In the genomic region with DNA sequence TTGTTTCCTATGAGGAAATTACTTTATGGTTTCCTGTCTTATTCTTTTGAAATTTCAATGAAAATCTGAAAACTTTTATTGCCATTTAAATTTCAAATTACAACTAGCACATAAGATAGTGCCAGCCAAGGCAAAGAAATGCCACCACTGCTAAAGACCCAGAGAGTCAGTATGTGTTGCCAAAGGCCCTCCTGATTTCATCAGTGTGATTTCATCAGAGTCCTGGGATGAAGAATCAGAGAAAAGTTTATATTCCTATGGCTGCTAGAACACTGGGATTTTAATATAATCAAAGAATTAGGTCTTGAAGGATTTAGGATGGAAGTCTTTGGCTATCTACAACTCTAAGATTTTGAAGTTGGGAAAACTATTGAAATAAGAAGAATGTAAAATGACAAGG, we compare ENCODE assay signal across 1 cellular context.
TF ChIP-seq lines count a peak whose summit lies in the region.

No MANE protein-coding gene starts in this region.

TF ChIP-seq in H1, 55 proteins besides CTCF, POLR2A, EP300 and RAD21 (continued from another document):
- TF ChIP-seq, protein P1, sequence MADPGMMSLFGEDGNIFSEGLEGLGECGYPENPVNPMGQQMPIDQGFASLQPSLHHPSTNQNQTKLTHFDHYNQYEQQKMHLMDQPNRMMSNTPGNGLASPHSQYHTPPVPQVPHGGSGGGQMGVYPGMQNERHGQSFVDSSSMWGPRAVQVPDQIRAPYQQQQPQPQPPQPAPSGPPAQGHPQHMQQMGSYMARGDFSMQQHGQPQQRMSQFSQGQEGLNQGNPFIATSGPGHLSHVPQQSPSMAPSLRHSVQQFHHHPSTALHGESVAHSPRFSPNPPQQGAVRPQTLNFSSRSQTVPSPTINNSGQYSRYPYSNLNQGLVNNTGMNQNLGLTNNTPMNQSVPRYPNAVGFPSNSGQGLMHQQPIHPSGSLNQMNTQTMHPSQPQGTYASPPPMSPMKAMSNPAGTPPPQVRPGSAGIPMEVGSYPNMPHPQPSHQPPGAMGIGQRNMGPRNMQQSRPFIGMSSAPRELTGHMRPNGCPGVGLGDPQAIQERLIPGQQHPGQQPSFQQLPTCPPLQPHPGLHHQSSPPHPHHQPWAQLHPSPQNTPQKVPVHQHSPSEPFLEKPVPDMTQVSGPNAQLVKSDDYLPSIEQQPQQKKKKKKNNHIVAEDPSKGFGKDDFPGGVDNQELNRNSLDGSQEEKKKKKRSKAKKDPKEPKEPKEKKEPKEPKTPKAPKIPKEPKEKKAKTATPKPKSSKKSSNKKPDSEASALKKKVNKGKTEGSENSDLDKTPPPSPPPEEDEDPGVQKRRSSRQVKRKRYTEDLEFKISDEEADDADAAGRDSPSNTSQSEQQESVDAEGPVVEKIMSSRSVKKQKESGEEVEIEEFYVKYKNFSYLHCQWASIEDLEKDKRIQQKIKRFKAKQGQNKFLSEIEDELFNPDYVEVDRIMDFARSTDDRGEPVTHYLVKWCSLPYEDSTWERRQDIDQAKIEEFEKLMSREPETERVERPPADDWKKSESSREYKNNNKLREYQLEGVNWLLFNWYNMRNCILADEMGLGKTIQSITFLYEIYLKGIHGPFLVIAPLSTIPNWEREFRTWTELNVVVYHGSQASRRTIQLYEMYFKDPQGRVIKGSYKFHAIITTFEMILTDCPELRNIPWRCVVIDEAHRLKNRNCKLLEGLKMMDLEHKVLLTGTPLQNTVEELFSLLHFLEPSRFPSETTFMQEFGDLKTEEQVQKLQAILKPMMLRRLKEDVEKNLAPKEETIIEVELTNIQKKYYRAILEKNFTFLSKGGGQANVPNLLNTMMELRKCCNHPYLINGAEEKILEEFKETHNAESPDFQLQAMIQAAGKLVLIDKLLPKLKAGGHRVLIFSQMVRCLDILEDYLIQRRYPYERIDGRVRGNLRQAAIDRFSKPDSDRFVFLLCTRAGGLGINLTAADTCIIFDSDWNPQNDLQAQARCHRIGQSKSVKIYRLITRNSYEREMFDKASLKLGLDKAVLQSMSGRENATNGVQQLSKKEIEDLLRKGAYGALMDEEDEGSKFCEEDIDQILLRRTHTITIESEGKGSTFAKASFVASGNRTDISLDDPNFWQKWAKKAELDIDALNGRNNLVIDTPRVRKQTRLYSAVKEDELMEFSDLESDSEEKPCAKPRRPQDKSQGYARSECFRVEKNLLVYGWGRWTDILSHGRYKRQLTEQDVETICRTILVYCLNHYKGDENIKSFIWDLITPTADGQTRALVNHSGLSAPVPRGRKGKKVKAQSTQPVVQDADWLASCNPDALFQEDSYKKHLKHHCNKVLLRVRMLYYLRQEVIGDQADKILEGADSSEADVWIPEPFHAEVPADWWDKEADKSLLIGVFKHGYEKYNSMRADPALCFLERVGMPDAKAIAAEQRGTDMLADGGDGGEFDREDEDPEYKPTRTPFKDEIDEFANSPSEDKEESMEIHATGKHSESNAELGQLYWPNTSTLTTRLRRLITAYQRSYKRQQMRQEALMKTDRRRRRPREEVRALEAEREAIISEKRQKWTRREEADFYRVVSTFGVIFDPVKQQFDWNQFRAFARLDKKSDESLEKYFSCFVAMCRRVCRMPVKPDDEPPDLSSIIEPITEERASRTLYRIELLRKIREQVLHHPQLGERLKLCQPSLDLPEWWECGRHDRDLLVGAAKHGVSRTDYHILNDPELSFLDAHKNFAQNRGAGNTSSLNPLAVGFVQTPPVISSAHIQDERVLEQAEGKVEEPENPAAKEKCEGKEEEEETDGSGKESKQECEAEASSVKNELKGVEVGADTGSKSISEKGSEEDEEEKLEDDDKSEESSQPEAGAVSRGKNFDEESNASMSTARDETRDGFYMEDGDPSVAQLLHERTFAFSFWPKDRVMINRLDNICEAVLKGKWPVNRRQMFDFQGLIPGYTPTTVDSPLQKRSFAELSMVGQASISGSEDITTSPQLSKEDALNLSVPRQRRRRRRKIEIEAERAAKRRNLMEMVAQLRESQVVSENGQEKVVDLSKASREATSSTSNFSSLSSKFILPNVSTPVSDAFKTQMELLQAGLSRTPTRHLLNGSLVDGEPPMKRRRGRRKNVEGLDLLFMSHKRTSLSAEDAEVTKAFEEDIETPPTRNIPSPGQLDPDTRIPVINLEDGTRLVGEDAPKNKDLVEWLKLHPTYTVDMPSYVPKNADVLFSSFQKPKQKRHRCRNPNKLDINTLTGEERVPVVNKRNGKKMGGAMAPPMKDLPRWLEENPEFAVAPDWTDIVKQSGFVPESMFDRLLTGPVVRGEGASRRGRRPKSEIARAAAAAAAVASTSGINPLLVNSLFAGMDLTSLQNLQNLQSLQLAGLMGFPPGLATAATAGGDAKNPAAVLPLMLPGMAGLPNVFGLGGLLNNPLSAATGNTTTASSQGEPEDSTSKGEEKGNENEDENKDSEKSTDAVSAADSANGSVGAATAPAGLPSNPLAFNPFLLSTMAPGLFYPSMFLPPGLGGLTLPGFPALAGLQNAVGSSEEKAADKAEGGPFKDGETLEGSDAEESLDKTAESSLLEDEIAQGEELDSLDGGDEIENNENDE (IDR thresholded peaks at IDR 0.05; ENCODE audit: insufficient replicate concordance, low read length): no peak
- no peak for TF ChIP-seq GABPA (IDR thresholded peaks at IDR 0.05; ENCODE audit: borderline replicate concordance, insufficient read depth, low read length)
- no peak for TF ChIP-seq BRCA1 (IDR thresholded peaks at IDR 0.05; ENCODE audit: low read depth, low read length)
- TF ChIP-seq, protein P2, sequence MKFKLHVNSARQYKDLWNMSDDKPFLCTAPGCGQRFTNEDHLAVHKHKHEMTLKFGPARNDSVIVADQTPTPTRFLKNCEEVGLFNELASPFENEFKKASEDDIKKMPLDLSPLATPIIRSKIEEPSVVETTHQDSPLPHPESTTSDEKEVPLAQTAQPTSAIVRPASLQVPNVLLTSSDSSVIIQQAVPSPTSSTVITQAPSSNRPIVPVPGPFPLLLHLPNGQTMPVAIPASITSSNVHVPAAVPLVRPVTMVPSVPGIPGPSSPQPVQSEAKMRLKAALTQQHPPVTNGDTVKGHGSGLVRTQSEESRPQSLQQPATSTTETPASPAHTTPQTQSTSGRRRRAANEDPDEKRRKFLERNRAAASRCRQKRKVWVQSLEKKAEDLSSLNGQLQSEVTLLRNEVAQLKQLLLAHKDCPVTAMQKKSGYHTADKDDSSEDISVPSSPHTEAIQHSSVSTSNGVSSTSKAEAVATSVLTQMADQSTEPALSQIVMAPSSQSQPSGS (IDR thresholded peaks at IDR 0.05; ENCODE audit: low read length): no peak
- no peak for TF ChIP-seq RNF2 (IDR thresholded peaks at IDR 0.05; ENCODE audit: borderline replicate concordance, low read depth, low read length, missing control alignments, poor library complexity, severe bottlenecking)
- no peak for TF ChIP-seq POLR2AphosphoS5 (IDR thresholded peaks at IDR 0.05; ENCODE audit: low read depth, low read length)
TF ChIP-seq in H1: peak in this region for 0.
